In genomic region chr2:127733816-127734537, GRCh38 we compare ENCODE assay signal across 1 cellular context.
TF ChIP-seq lines count a peak whose summit lies in the region.

No MANE protein-coding gene starts in this region.

TF ChIP-seq in SK-N-SH treated with all-trans-retinoic acid at 6 μM for 48 hours, 23 proteins besides CTCF, POLR2A, EP300 and RAD21 (continued from another document):
- TF ChIP-seq, protein P1, sequence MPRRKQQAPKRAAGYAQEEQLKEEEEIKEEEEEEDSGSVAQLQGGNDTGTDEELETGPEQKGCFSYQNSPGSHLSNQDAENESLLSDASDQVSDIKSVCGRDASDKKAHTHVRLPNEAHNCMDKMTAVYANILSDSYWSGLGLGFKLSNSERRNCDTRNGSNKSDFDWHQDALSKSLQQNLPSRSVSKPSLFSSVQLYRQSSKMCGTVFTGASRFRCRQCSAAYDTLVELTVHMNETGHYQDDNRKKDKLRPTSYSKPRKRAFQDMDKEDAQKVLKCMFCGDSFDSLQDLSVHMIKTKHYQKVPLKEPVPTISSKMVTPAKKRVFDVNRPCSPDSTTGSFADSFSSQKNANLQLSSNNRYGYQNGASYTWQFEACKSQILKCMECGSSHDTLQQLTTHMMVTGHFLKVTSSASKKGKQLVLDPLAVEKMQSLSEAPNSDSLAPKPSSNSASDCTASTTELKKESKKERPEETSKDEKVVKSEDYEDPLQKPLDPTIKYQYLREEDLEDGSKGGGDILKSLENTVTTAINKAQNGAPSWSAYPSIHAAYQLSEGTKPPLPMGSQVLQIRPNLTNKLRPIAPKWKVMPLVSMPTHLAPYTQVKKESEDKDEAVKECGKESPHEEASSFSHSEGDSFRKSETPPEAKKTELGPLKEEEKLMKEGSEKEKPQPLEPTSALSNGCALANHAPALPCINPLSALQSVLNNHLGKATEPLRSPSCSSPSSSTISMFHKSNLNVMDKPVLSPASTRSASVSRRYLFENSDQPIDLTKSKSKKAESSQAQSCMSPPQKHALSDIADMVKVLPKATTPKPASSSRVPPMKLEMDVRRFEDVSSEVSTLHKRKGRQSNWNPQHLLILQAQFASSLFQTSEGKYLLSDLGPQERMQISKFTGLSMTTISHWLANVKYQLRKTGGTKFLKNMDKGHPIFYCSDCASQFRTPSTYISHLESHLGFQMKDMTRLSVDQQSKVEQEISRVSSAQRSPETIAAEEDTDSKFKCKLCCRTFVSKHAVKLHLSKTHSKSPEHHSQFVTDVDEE (CRISPR knock-in tag; IDR thresholded peaks at IDR 0.05): no peak
- TF ChIP-seq ZFP30 (CRISPR knock-in tag; IDR thresholded peaks at IDR 0.05): no peak
- no peak for TF ChIP-seq ZNF70 (CRISPR knock-in tag; IDR thresholded peaks at IDR 0.05)
